ENCODE assay signal across 21 cellular contexts in the genomic region with DNA sequence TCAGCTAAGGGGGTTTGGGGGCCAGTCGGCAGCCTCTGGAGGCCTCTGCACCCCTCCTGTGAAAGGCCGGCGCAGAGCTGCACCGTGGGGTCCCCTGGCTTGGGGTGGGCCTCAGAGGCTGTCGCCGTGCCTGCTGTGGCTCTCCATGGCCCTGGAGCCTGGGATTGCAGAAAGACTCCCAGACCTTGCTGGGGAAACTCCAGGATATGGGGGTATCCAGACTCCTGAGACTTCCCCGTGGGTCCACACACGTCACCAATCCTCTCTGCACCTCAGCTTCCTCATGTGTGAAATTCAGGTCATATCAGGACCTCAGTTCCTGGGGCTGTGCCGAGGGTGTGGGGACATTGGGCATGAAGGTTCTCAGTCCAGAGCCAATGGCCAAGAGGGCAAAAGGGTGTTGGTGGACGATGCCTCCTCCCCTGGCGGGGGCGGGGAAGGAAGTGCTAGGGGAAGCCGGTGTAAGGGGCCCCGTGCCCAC.
DNase-seq lines count a peak whose midpoint lies in the region; ATAC-seq and TF ChIP-seq lines count a peak whose summit lies in the region.
"Had no signal": no experiment of that assay in that cellular context is flagged by ENCODE, and none has a peak within 500 bp of the region (broad histone marks: within the 10 kb centered on the region; RNA-seq: fewer than 3 reads in every experiment).

No MANE protein-coding gene starts in this region.

- no peak overlapping the region for H3K4me3 Mint-ChIP-seq in CD14-positive monocyte
- H3K4me3 Mint-ChIP-seq: CD8-positive, alpha-beta memory T cell; dendritic cell treated with granulocyte-macrophage colony-stimulating factor and Interleukin-4, amounts not matched to agents 40 ng/mL and 50 ng/mL, for 4 days; HFFc6 had no signal

- H4K20me1 ChIP-seq in BLaER1, result no peaks in the 10 kb centered on the region

- H3K9me3 ChIP-seq in BLaER1 (no peaks in the 10 kb centered on the region), right cardiac atrium (ENCODE audit: control insufficient read depth, low read length) (no peaks in the 10 kb centered on the region), neuronal stem cell (replicated peaks in 1 of 2; ENCODE audit: control insufficient read depth in 2 of 2, insufficient read depth in 1 of 2, low read depth in 1 of 2, low read length in 2 of 2) (no peaks in the 10 kb centered on the region)
- H3K9me3 ChIP-seq: gastroesophageal sphincter, stomach had no signal

- in situ Hi-C loops in ACHN (cut with HindIII; ENCODE audit: low pct_ligation_motif_present, low pct_unique_long_range_greater_than_20kb, low sequenced_read_pairs), result no loop called here

- no peak overlapping the region for H4K91ac ChIP-seq in neuronal stem cell (ENCODE audit: low read depth, low read length, poor library complexity)

- 82% methylated on average over 14 of the region's 14 CpGs for WGBS in right cardiac atrium
- WGBS in neuronal stem cell (ENCODE audit: extremely low coverage in 2 of 2, insufficient read length in 2 of 2, insufficient replicate concordance in 1 of 2), 2 donors, result no CpG with 5 or more reads among the region's 14 CpGs

- ATAC-seq in right cardiac atrium (peak in 1 of 2 donors; percentile 20), HG03442 (IDR thresholded peaks at IDR 0.05; ENCODE audit: unreplicated experiment) (no peak)
- ATAC-seq: gastroesophageal sphincter had no signal

- H3K9ac ChIP-seq in BLaER1 (no peak overlapping the region), neuronal stem cell (ENCODE audit: low read depth, low read length, poor library complexity) (no peak overlapping the region)

- peaks cover 12 to 18% of the 10 kb centered on the region in 2 donors for H3K36me3 Mint-ChIP-seq in CD14-positive monocyte
- H3K36me3 Mint-ChIP-seq: CD8-positive, alpha-beta memory T cell had no signal

- H3K27me3 ChIP-seq in BLaER1 (no peaks in the 10 kb centered on the region), right cardiac atrium (ENCODE audit: control insufficient read depth, insufficient read depth) (no peaks in the 10 kb centered on the region), neuronal stem cell (ENCODE audit: control insufficient read depth in 3 of 3, insufficient read depth in 3 of 3, low read depth in 1 of 3, low read length in 3 of 3) (no peaks in the 10 kb centered on the region)
- H3K27me3 ChIP-seq: gastroesophageal sphincter, stomach had no signal

- H3K4me1 ChIP-seq in BLaER1 (peaks cover 35% of the 10 kb centered on the region), right cardiac atrium (ENCODE audit: control insufficient read depth, insufficient read depth, low read length) (no peaks in the 10 kb centered on the region), neuronal stem cell (ENCODE audit: control insufficient read depth in 2 of 2, insufficient read depth in 1 of 2, low read depth in 1 of 2, low read length in 2 of 2) (peaks cover 0 to 2% of the 10 kb centered on the region in 2 donors)
- H3K4me1 ChIP-seq: gastroesophageal sphincter, stomach had no signal

- H3K23ac ChIP-seq in neuronal stem cell (ENCODE audit: low read depth, low read length, poor library complexity), result no peak overlapping the region

- peak; percentile 28 for DNase-seq in CD14-positive monocyte (ENCODE audit: low spot score)
- peak; percentile 5 to 30 (median 28) for DNase-seq in right cardiac atrium
- no peak for DNase-seq in neuronal stem cell (ENCODE audit: low spot score)
- DNase-seq in ACHN, result no peak
- DNase-seq in stimulated activated CD4-positive, alpha-beta T cell treated with anti-CD3 and anti-CD28 coated beads, Interleukin-4, amount 100 ng/mL, for 4 hours, result no peak
- DNase-seq: activated CD4-positive, alpha-beta T cell treated with anti-CD3 and anti-CD28 coated beads, Interleukin-2, amount 50 U/mL, for 1 hour; HFFc6; KG1; mammary epithelial cell; NCI-H1436; NCI-H446; stomach; T-helper 9 cell; trophoblast cell; WERI-Rb-1 had no signal

- H3K4me2 ChIP-seq in BLaER1 (peak overlapping the region; percentile 48), neuronal stem cell (ENCODE audit: insufficient read depth, low read length, poor library complexity, severe bottlenecking) (no peak overlapping the region)

- H2BK5ac ChIP-seq in neuronal stem cell (ENCODE audit: low read length), result no peak overlapping the region

- no peak overlapping the region for H3K27ac Mint-ChIP-seq in CD14-positive monocyte
- H3K27ac Mint-ChIP-seq: CD8-positive, alpha-beta memory T cell; dendritic cell treated with granulocyte-macrophage colony-stimulating factor and Interleukin-4, amounts not matched to agents 40 ng/mL and 50 ng/mL, for 4 days; HFFc6 had no signal

- H3K27ac ChIP-seq in BLaER1, result no peak overlapping the region
- no peak overlapping the region for H3K27ac ChIP-seq in right cardiac atrium (ENCODE audit: low read length)
- no peak overlapping the region for H3K27ac ChIP-seq in neuronal stem cell (replicated peaks; ENCODE audit: low read length)
- H3K27ac ChIP-seq: cardiac muscle cell, gastroesophageal sphincter, stomach, WERI-Rb-1 had no signal

- no peak overlapping the region for H3K14ac ChIP-seq in neuronal stem cell (ENCODE audit: low read length)

- no peak overlapping the region for H2BK120ac ChIP-seq in neuronal stem cell (ENCODE audit: low read depth, low read length)

- no peak overlapping the region for H2BK12ac ChIP-seq in neuronal stem cell (ENCODE audit: low read length)

- peaks cover 0 to 1% (median 0%) of the 10 kb centered on the region in 7 donors for H3K9me3 Mint-ChIP-seq in CD14-positive monocyte
- H3K9me3 Mint-ChIP-seq: CD8-positive, alpha-beta memory T cell; dendritic cell treated with granulocyte-macrophage colony-stimulating factor and Interleukin-4, amounts not matched to agents 40 ng/mL and 50 ng/mL, for 4 days; HFFc6 had no signal

- intact Hi-C loops in CD14-positive monocyte (cut with micrococcal nuclease) (no loop called here), right cardiac atrium (cut with DNase I) (loop anchor here in 1 of 4 donors (10.0 kb wide), 1 partner anchor 233 kb away; no protein-coding TSS in a partner anchor)

- no peaks in the 10 kb centered on the region for H3K79me1 ChIP-seq in neuronal stem cell (ENCODE audit: low read depth, low read length)

- peaks cover 2% of the 10 kb centered on the region for H3K4me1 Mint-ChIP-seq in CD14-positive monocyte

- H3K4ac ChIP-seq in neuronal stem cell (ENCODE audit: low read length), result no peak overlapping the region

- no peak overlapping the region for H2AFZ ChIP-seq in neuronal stem cell (ENCODE audit: low read length)

- peak overlapping the region; percentile 14 for H2BK15ac ChIP-seq in neuronal stem cell (ENCODE audit: low read length)

- no peak overlapping the region for H2AK5ac ChIP-seq in neuronal stem cell (ENCODE audit: low read depth, low read length)

- H3K36me3 ChIP-seq in BLaER1 (no peaks in the 10 kb centered on the region), neuronal stem cell (replicated peaks in 1 of 2; ENCODE audit: control insufficient read depth in 2 of 2, insufficient read depth in 2 of 2, low read length in 2 of 2) (no peaks in the 10 kb centered on the region)
- H3K36me3 ChIP-seq: cardiac muscle cell, gastroesophageal sphincter, WERI-Rb-1 had no signal

- H3K18ac ChIP-seq in neuronal stem cell (ENCODE audit: low read length), result no peak overlapping the region

- no peak overlapping the region for H4K8ac ChIP-seq in neuronal stem cell (ENCODE audit: low read depth, low read length)

- peaks cover 0 to 7% (median 3%) of the 10 kb centered on the region in 3 donors for H3K27me3 Mint-ChIP-seq in CD14-positive monocyte (ENCODE audit: low read depth in 3 of 3)
- H3K27me3 Mint-ChIP-seq: CD8-positive, alpha-beta memory T cell; dendritic cell treated with granulocyte-macrophage colony-stimulating factor and Interleukin-4, amounts not matched to agents 40 ng/mL and 50 ng/mL, for 4 days had no signal

- H3K4me3 ChIP-seq in BLaER1 (no peak overlapping the region), right cardiac atrium (ENCODE audit: low read length) (no peak overlapping the region), neuronal stem cell (ENCODE audit: low read length in 2 of 2) (no peak overlapping the region)
- H3K4me3 ChIP-seq: cardiac muscle cell, gastroesophageal sphincter, stomach had no signal

- no peak for TF ChIP-seq CTCF in CD14-positive monocyte (IDR thresholded peaks at IDR 0.05)

Comparison
In these comparisons a context has a peak if more than half of its experiments do, and no peak if none do; other contexts are left out.
1. DNase-seq: peak in CD14-positive monocyte (single experiment) and right cardiac atrium (3 of 3); none in neuronal stem cell (single experiment), ACHN (single experiment) and stimulated activated CD4-positive, alpha-beta T cell treated with anti-CD3 and anti-CD28 coated beads, Interleukin-4, amount 100 ng/mL, for 4 hours (0 of 2).